29 cellular contexts compared by ENCODE assay signal in genomic region chr17:53137919-53138318, GRCh38.
"Had no signal": no experiment of that assay in that cellular context is flagged by ENCODE, and none has a peak within 500 bp of the region (broad histone marks: within the 10 kb centered on the region; RNA-seq: fewer than 3 reads in every experiment).

No MANE protein-coding gene starts in this region.

- ATAC-seq: activated CD8-positive, alpha-beta T cell treated with anti-CD3 and anti-CD28 coated beads, Interleukin-2, amount 10 ng/mL, durations not matched to agents 7 days and 5 days; K562; PC-3; T-helper 17 cell; WTC11 had no signal

- H3K27me3 ChIP-seq: adrenal gland, breast epithelium, SJSA1 had no signal

- H3K27ac ChIP-seq: adrenal gland, breast epithelium, SJSA1 had no signal

- H3K36me3 ChIP-seq: adrenal gland, breast epithelium, SJSA1 had no signal

- DNase-seq: activated CD4-positive, alpha-beta T cell treated with anti-CD3 and anti-CD28 coated beads for 48 hours; activated CD4-positive, alpha-beta T cell treated with anti-CD3 and anti-CD28 coated beads, Interleukin-2, amount 50 U/mL, for 4 hours; activated CD4-positive, CD25-positive, alpha-beta regulatory T cell treated with anti-CD3 and anti-CD28 coated beads, Interleukin-2, amount 50 U/mL, for 72 hours; activated CD8-positive, alpha-beta memory T cell treated with anti-CD3 and anti-CD28 coated beads, Interleukin-2, amount 50 U/mL, for 48 hours; activated CD8-positive, alpha-beta T cell treated with anti-CD3 and anti-CD28 coated beads, Interleukin-2, amount 10 ng/mL, durations not matched to agents 7 days and 5 days; activated naive CD4-positive, alpha-beta T cell treated with anti-CD3 and anti-CD28 coated beads, Interleukin-2, amount 50 U/mL, for 16 hours; activated naive CD8-positive, alpha-beta T cell treated with anti-CD3 and anti-CD28 coated beads, Interleukin-2, amount 10 ng/mL, durations not matched to agents 7 days and 5 days; activated T-cell treated with anti-CD3 and anti-CD28 coated beads, Interleukin-2, amount 50 U/mL, for 1 hour; adrenal gland; anterior cingulate cortex; caudate nucleus; Kasumi-1; NCI-H1092; NCI-H1417; NCI-H1930; NCI-H2171; NCI-H2227 treated with DMSO at 0.1 percent for 48 hours; NCI-H510A; NCI-H526 treated with DMSO at 0.1 percent for 48 hours; NK-92 treated with Interleukin-12 subunit alpha and Interleukin-12 subunit beta, amount 100 ng/mL, for 24 hours; PC-3; SHP77; T-helper 17 cell; T-helper 9 cell had no signal

- FAIRE-seq: K562, RCC 7860 had no signal

- H3K4me3 ChIP-seq: adrenal gland, breast epithelium, K562, SJSA1 had no signal

- H3K4me1 ChIP-seq: adrenal gland, breast epithelium, SJSA1 had no signal

- H3K9me3 ChIP-seq: adrenal gland, breast epithelium had no signal
